In genomic region chr4:70903282-70903603, GRCh38 we compare ENCODE assay signal across 1 cellular context.
TF ChIP-seq lines count a peak whose summit lies in the region.

No MANE protein-coding gene starts in this region.

TF ChIP-seq in K562, 482 proteins besides CTCF, POLR2A, EP300 and RAD21 (continued from another document and continues in another):
- no peak for TF ChIP-seq PREB (CRISPR knock-in tag; IDR thresholded peaks at IDR 0.05)
- TF ChIP-seq MYC (IDR thresholded peaks at IDR 0.05; ENCODE audit: low read depth, low read length): peak; percentile 76
- TF ChIP-seq MYC (CRISPR knock-in tag; IDR thresholded peaks at IDR 0.05; ENCODE audit: borderline replicate concordance, low read depth): no peak
- TF ChIP-seq POLR2AphosphoS2 (IDR thresholded peaks at IDR 0.05; ENCODE audit: low read length): no peak
- TF ChIP-seq GTF2A2 (tag; IDR thresholded peaks at IDR 0.05): no peak
- no peak for TF ChIP-seq MAFK (IDR thresholded peaks at IDR 0.05; ENCODE audit: low read length)
- no peak for TF ChIP-seq CHD1 (IDR thresholded peaks at IDR 0.05; ENCODE audit: low read length)
- TF ChIP-seq ZNF518B (CRISPR knock-in tag; IDR thresholded peaks at IDR 0.05): no peak
- TF ChIP-seq TRIM25 (IDR thresholded peaks at IDR 0.05; ENCODE audit: borderline replicate concordance): peak; percentile 6; the same call in 1 of the 2 replicates
- peak in 1 of 3 experiments; percentile 56 for TF ChIP-seq YY1 (IDR thresholded peaks at IDR 0.05; ENCODE audit: borderline replicate concordance in 1 of 3, control insufficient read depth in 1 of 3, extremely low read depth in 1 of 3, insufficient read depth in 3 of 3, insufficient read length in 1 of 3, insufficient replicate concordance in 2 of 3, low read depth in 1 of 3, low read length in 2 of 3)
- TF ChIP-seq GABPB1 (CRISPR knock-in tag; IDR thresholded peaks at IDR 0.05): peak; percentile 42; the same call in 1 of the 2 replicates
- peak in 1 of 2 experiments; percentile 70; a peak in 2 of 4 replicates for TF ChIP-seq SRF (CRISPR knock-in tag; IDR thresholded peaks at IDR 0.05)
- TF ChIP-seq MYNN (IDR thresholded peaks at IDR 0.05): peak; percentile 96
- no peak for TF ChIP-seq MYNN (CRISPR knock-in tag; IDR thresholded peaks at IDR 0.05)
- TF ChIP-seq ZNF134 (CRISPR knock-in tag; conservative IDR thresholded peaks at IDR 0.05): peak; percentile 61; the same call in 1 of the 2 replicates
- no peak for TF ChIP-seq HDAC6 (IDR thresholded peaks at IDR 0.05; ENCODE audit: low read depth, low read length)
- TF ChIP-seq KLF13 (tag; IDR thresholded peaks at IDR 0.05; ENCODE audit: borderline replicate concordance, low read depth): no peak
- no peak for TF ChIP-seq RFX1 (IDR thresholded peaks at IDR 0.05)
- peak; percentile 10 to 53; a peak in 2 of 4 replicates for TF ChIP-seq FOXA3 (CRISPR knock-in tag; conservative IDR thresholded peaks at IDR 0.05 in 1 of 2, IDR thresholded peaks at IDR 0.05 in 1 of 2)
- TF ChIP-seq SMAD1 (IDR thresholded peaks at IDR 0.05; ENCODE audit: low read depth, low read length, partially characterized antibody): peak; percentile 91
- TF ChIP-seq SETDB1 (IDR thresholded peaks at IDR 0.05; ENCODE audit: low read length): no peak
- no peak for TF ChIP-seq BMI1 (IDR thresholded peaks at IDR 0.05; ENCODE audit: low read length)
- peak; percentile 99 for TF ChIP-seq FOXM1 (IDR thresholded peaks at IDR 0.05; ENCODE audit: low read depth)
- no peak for TF ChIP-seq FOXM1 (CRISPR knock-in tag; IDR thresholded peaks at IDR 0.05; ENCODE audit: low read depth)
- no peak for TF ChIP-seq USF1 (CRISPR knock-in tag; IDR thresholded peaks at IDR 0.05)
- peak; percentile 71 for TF ChIP-seq RB1 (IDR thresholded peaks at IDR 0.05; ENCODE audit: low read depth)
- TF ChIP-seq RBM14 (IDR thresholded peaks at IDR 0.05; ENCODE audit: borderline replicate concordance, insufficient read depth, low read depth, low read length): no peak
- peak; percentile 90 for TF ChIP-seq PKNOX1 (IDR thresholded peaks at IDR 0.05)
- no peak for TF ChIP-seq TAF7 (tag; IDR thresholded peaks at IDR 0.05)
- TF ChIP-seq ARID3A (IDR thresholded peaks at IDR 0.05; ENCODE audit: borderline replicate concordance, low read depth, low read length): peak; percentile 85
- no peak for TF ChIP-seq CBX5 (IDR thresholded peaks at IDR 0.05; ENCODE audit: borderline replicate concordance, low read depth)
- TF ChIP-seq ZNF644 (tag; IDR thresholded peaks at IDR 0.05; ENCODE audit: low read depth): peak; percentile 96
- TF ChIP-seq ZBTB12 (CRISPR knock-in tag; IDR thresholded peaks at IDR 0.05): peak; percentile 82
- TF ChIP-seq LARP7 (IDR thresholded peaks at IDR 0.05): no peak
- no peak for TF ChIP-seq NFYB (IDR thresholded peaks at IDR 0.05; ENCODE audit: extremely low read depth, insufficient read length)
- TF ChIP-seq KDM4B (IDR thresholded peaks at IDR 0.05; ENCODE audit: borderline replicate concordance in 2 of 2, low read depth in 1 of 2): no peak
- peak; percentile 83 for TF ChIP-seq NFE2 (IDR thresholded peaks at IDR 0.05; ENCODE audit: low read depth)
- TF ChIP-seq HDAC2 (IDR thresholded peaks at IDR 0.05): peak; percentile 96
- no peak; the same call in 1 of the 2 replicates for TF ChIP-seq ZNF263 (CRISPR knock-in tag; IDR thresholded peaks at IDR 0.05; ENCODE audit: borderline replicate concordance)
- no peak for TF ChIP-seq PRPF4 (IDR thresholded peaks at IDR 0.05; ENCODE audit: insufficient read depth, low read depth, low read length, poor library complexity, severe bottlenecking)
- TF ChIP-seq FOXJ3 (CRISPR knock-in tag; IDR thresholded peaks at IDR 0.05): no peak
- TF ChIP-seq ZNF551 (CRISPR knock-in tag; IDR thresholded peaks at IDR 0.05): no peak
- peak in 1 of 2 experiments; percentile 100; a peak in 2 of 4 replicates for TF ChIP-seq ZMIZ1 (IDR thresholded peaks at IDR 0.05; ENCODE audit: low read depth in 2 of 2, low read length in 2 of 2)
- TF ChIP-seq ZNF395 (CRISPR knock-in tag; IDR thresholded peaks at IDR 0.05): peak; percentile 98
- no peak for TF ChIP-seq FOXO4 (CRISPR knock-in tag; IDR thresholded peaks at IDR 0.05)
- peak; percentile 77 for TF ChIP-seq SP1 (CRISPR knock-in tag; IDR thresholded peaks at IDR 0.05)
- TF ChIP-seq HES1 (IDR thresholded peaks at IDR 0.05; ENCODE audit: low read depth): peak; percentile 90
- no peak for TF ChIP-seq ZFPM2 (CRISPR knock-in tag; IDR thresholded peaks at IDR 0.05)
